In genomic region chr4:15681067-15681371, GRCh38 we compare ENCODE assay signal across 9 cellular contexts. TPM values are rescaled to one million over a fixed set of nuclear protein-coding genes. Genes with fewer than 3 reads are reported as not detected.
DNase-seq lines count a peak whose midpoint lies in the region; ATAC-seq, FAIRE-seq and TF ChIP-seq lines count a peak whose summit lies in the region.
"Had no signal": no experiment of that assay in that cellular context is flagged by ENCODE, and none has a peak within 500 bp of the region (broad histone marks: within the 10 kb centered on the region; RNA-seq: fewer than 3 reads in every experiment).

No MANE protein-coding gene starts in this region.

- intact Hi-C loops in activated naive CD4-positive, alpha-beta T cell treated with anti-CD3 and anti-CD28 coated beads for 36 hours (cut with micrococcal nuclease) = loop anchor here (1.0 kb wide), 6 partner anchors 22 to 1896 kb away; partner anchors contain the start of genes CD38, CPEB2, FBXL5 and LAP3
- intact Hi-C loops in K562 (cut with micrococcal nuclease) = loop anchor here (1.0 to 10.0 kb wide), 3 partner anchors 27 to 678 kb away; partner anchors contain the start of genes CPEB2 and TAPT1

- H3K9me1 ChIP-seq in K562 (ENCODE audit: control insufficient read depth, insufficient read depth, low read length) = no peaks in the 10 kb centered on the region

- BruUV-seq in K562 (replicated peaks; lab: Mats Ljungman, UMichigan) = no TSS peak

- H2AFZ ChIP-seq in K562 (ENCODE audit: low read depth, low read length) = peak overlapping the region; percentile 92

- H3K4me2 ChIP-seq in K562 (ENCODE audit: insufficient read depth, low read length) = peak overlapping the region; percentile 93; the same call in 1 of the 2 replicates

- CTCF ChIA-PET in activated naive CD4-positive, alpha-beta T cell treated with anti-CD3 and anti-CD28 coated beads for 36 hours (lab: Charles Lee) = interaction anchor here (0.9 to 1.1 kb wide), 2 partner anchors 16 to 125 kb away, joined by 3 read pairs; no protein-coding TSS in a partner anchor
- CTCF ChIA-PET in K562 (lab: Yijun Ruan, JAX; ENCODE audit: low intra/inter-chr PET ratio) = no interaction called here

- H3K79me2 ChIP-seq in K562 (ENCODE audit: control insufficient read depth, insufficient read depth, low read length) = peaks cover 89% of the 10 kb centered on the region

- in situ Hi-C loops in K562 (cut with MboI) = no loop called here

- H3K27ac ChIP-seq in K562 (ENCODE audit: extremely low read depth, low read depth, low read length) = peak overlapping the region; percentile 87
- H3K27ac ChIP-seq in lung (ENCODE audit: low read depth in 1 of 2, low read length in 1 of 2) = no peak overlapping the region

- peak overlapping the region; percentile 91 to 96 for H3K9ac ChIP-seq in K562 (ENCODE audit: insufficient read depth in 1 of 2, low read depth in 2 of 2, low read length in 2 of 2)

- H4K20me1 ChIP-seq in K562 (replicated peaks; ENCODE audit: control insufficient read depth, insufficient read depth, low read length) = no peaks in the 10 kb centered on the region

- H3K4me1 Mint-ChIP-seq in activated naive CD4-positive, alpha-beta T cell treated with anti-CD3 and anti-CD28 coated beads for 36 hours (ENCODE audit: low read depth) = peaks cover 39% of the 10 kb centered on the region
- peaks cover 28% of the 10 kb centered on the region for H3K4me1 Mint-ChIP-seq in type B pancreatic cell (ENCODE audit: unreplicated experiment)

- H3K27me3 ChIP-seq in K562 (ENCODE audit: control insufficient read depth in 2 of 2, insufficient read depth in 2 of 2, low read length in 2 of 2) = no peaks in the 10 kb centered on the region
- no peaks in the 10 kb centered on the region for H3K27me3 ChIP-seq in lung (ENCODE audit: control insufficient read depth, insufficient read depth)

- ATAC-seq in K562 = no peak
- no peak for ATAC-seq in lung (ENCODE audit: insufficient read depth, low FRiP score)
- no peak for ATAC-seq in GM21576 (IDR thresholded peaks at IDR 0.05; ENCODE audit: unreplicated experiment)

- H3K4me3 ChIP-seq in K562 (peak overlapping the region; percentile 67), lung (peak overlapping the region; percentile 58)

- peak overlapping the region; percentile 90 for H3K4me3 Mint-ChIP-seq in activated naive CD4-positive, alpha-beta T cell treated with anti-CD3 and anti-CD28 coated beads for 36 hours
- H3K4me3 Mint-ChIP-seq in type B pancreatic cell = peak overlapping the region; percentile 100

- no peak for TF ChIP-seq RAD21 in K562 (CRISPR knock-in tag; conservative IDR thresholded peaks at IDR 0.05 in 1 of 2, IDR thresholded peaks at IDR 0.05 in 1 of 2)

- H3K9me3 ChIP-seq in K562 (replicated peaks; ENCODE audit: control insufficient read depth, insufficient read depth, low read depth, low read length) (no peaks in the 10 kb centered on the region), lung (ENCODE audit: control insufficient read depth in 2 of 2, insufficient read depth in 1 of 2, low read length in 1 of 2) (no peaks in the 10 kb centered on the region)

- TF ChIP-seq EP300 in K562 (IDR thresholded peaks at IDR 0.05; ENCODE audit: low read length) = no peak

- H3K4me1 ChIP-seq in K562 (replicated peaks in 1 of 2; ENCODE audit: control insufficient read depth in 2 of 2, insufficient read depth in 2 of 2, low read length in 2 of 2) (peaks cover 4 to 16% of the 10 kb centered on the region in 2 experiments; a peak in 4 of 5 replicates), lung (ENCODE audit: control insufficient read depth in 2 of 2, insufficient read depth in 2 of 2, low read length in 2 of 2) (peaks cover 0 to 11% of the 10 kb centered on the region in 2 donors)

- H3K36me3 Mint-ChIP-seq in activated naive CD4-positive, alpha-beta T cell treated with anti-CD3 and anti-CD28 coated beads for 36 hours (ENCODE audit: low read depth) = peaks cover 22% of the 10 kb centered on the region
- peaks cover 23% of the 10 kb centered on the region for H3K36me3 Mint-ChIP-seq in type B pancreatic cell

- no peak for DNase-seq in activated naive CD4-positive, alpha-beta T cell treated with anti-CD3 and anti-CD28 coated beads for 36 hours
- DNase-seq in activated naive CD4-positive, alpha-beta T cell treated with Interleukin-2 at 50 U/mL for 16 hours = no peak
- DNase-seq in K562 (ENCODE audit: extremely low read depth in 1 of 4, low spot score in 3 of 4) (no peak), lung (ENCODE audit: low spot score) (no peak), type B pancreatic cell (ENCODE audit: extremely low spot score, unreplicated experiment) (no peak), NCI-H2107 treated with DMSO at 0.1 percent for 48 hours (lab: John Stamatoyannopoulos, UW; ENCODE audit: unreplicated experiment) (no peak), 8988T (no peak)

- H3K9me3 Mint-ChIP-seq in activated naive CD4-positive, alpha-beta T cell treated with anti-CD3 and anti-CD28 coated beads for 36 hours = no peaks in the 10 kb centered on the region
- no peaks in the 10 kb centered on the region for H3K9me3 Mint-ChIP-seq in type B pancreatic cell

- 0% methylated on average over 11 of the region's 14 CpGs for WGBS in K562 (ENCODE audit: insufficient coverage, low coverage, missing lambda C conversion rate)
- WGBS in lung, 2 donors = 1 to 2% methylated on average over 14 of the region's 14 CpGs

- H3K27ac Mint-ChIP-seq in activated naive CD4-positive, alpha-beta T cell treated with anti-CD3 and anti-CD28 coated beads for 36 hours = peak overlapping the region; percentile 89
- H3K27ac Mint-ChIP-seq in type B pancreatic cell = peak overlapping the region; percentile 98

- no peak for TF ChIP-seq POLR2A in K562 (conservative IDR thresholded peaks at IDR 0.05)

- no peak for FAIRE-seq in K562 (lab: Jason Lieb, UNC)

- TF ChIP-seq CTCF in K562 (IDR thresholded peaks at IDR 0.05 in 2 of 3, conservative IDR thresholded peaks at IDR 0.05 in 1 of 3; ENCODE audit: insufficient read depth in 2 of 3, low read depth in 1 of 3, low read length in 3 of 3) = no peak
- no peak for TF ChIP-seq CTCF in lung (IDR thresholded peaks at IDR 0.05; ENCODE audit: control extremely low read depth, extremely low read depth)
- no peak for TF ChIP-seq CTCF in type B pancreatic cell (conservative IDR thresholded peaks at IDR 0.05)

- H3K27me3 Mint-ChIP-seq in activated naive CD4-positive, alpha-beta T cell treated with anti-CD3 and anti-CD28 coated beads for 36 hours (ENCODE audit: low read depth) = peaks cover 3% of the 10 kb centered on the region
- H3K27me3 Mint-ChIP-seq in type B pancreatic cell = no peaks in the 10 kb centered on the region

- H3K36me3 ChIP-seq in K562 (ENCODE audit: control insufficient read depth, insufficient read depth, low read length) = peaks cover 26% of the 10 kb centered on the region
- H3K36me3 ChIP-seq in lung (ENCODE audit: control insufficient read depth in 2 of 2, insufficient read depth in 2 of 2, low read length in 2 of 2) = peaks cover 0 to 2% of the 10 kb centered on the region in 2 donors

- POLR2A ChIA-PET in K562 (lab: Yijun Ruan, JAX) = interaction anchor here (0.6 to 2.2 kb wide), 9 partner anchors 9 to 202 kb away, joined by 3 to 9 read pairs (median 3); no protein-coding TSS in a partner anchor

RNA-seq across cellular contexts. Expression of gene FAM200B, which starts 0.6 kb away (rescaled TPM):
- 1 to 10 TPM; 8.0 to 9.1 TPM for total RNA-seq in activated naive CD4-positive, alpha-beta T cell treated with anti-CD3 and anti-CD28 coated beads for 36 hours
- 8.1 and 22.4 TPM in 2 replicates for total RNA-seq in K562 (2011; cell fraction: chromatin; rRNA removed; ENCODE audit: low replicate concordance)
- 4.8 and 5.4 TPM in 2 replicates for total RNA-seq in K562 (2011; cell fraction: nucleolus; rRNA removed)
- 8.8 and 11.5 TPM in 2 replicates for total RNA-seq in K562 (2011; cell fraction: nucleoplasm; rRNA removed)
- 17.4 and 21.3 TPM in 2 replicates for total RNA-seq in K562 (2014; rRNA removed)
- total RNA-seq in K562 (2014; rRNA removed; fragmentation: Illumina TruSeq; extraction: Trizol) = 25.5 and 31.8 TPM in 2 replicates
- 33.4 and 36.3 TPM in 2 replicates for total RNA-seq in K562 (2015; rRNA removed; fragmentation: Illumina TruSeq; extraction: Trizol)
- 23.2 and 25.4 TPM in 2 replicates for total RNA-seq in K562 (2021)
- 21.9 and 22.6 TPM in 2 replicates for polyA plus RNA-seq in K562 (2011; rRNA removed)
- 5.5 and 12.1 TPM in 2 replicates for polyA plus RNA-seq in K562 (2011; cell fraction: cytosol; rRNA removed)
- polyA plus RNA-seq in K562 (2011; cell fraction: nucleus; rRNA removed) = 25.6 and 39.2 TPM in 2 replicates
- 44.3 and 49.2 TPM in 2 replicates for polyA plus RNA-seq in K562 (2012)
- 39.1 and 48.0 TPM in 2 replicates for polyA plus RNA-seq in K562 (2014; fragmentation: Illumina TruSeq; extraction: Trizol)
- polyA plus RNA-seq in K562 (2014; fragmentation: Nextera tagmentation; extraction: Ambion mirVana) = 10 to 100 TPM; 23.2 to 27.6 TPM
- polyA plus RNA-seq in K562 (2014; rRNA removed) = 23.3 and 30.3 TPM in 2 replicates
- polyA minus RNA-seq in K562 (2011; rRNA and poly(A)+ RNA removed) = 12.2 and 17.3 TPM in 2 replicates
- polyA minus RNA-seq in K562 (2011; cell fraction: cytosol; rRNA and poly(A)+ RNA removed) = 5.6 and 8.2 TPM in 2 replicates
- polyA minus RNA-seq in K562 (2011; cell fraction: nucleus; rRNA and poly(A)+ RNA removed) = 14.4 and 34.0 TPM in 2 replicates
- 10 to 100 TPM; 19.3 to 27.3 TPM for total RNA-seq in lung
- 10 to 100 TPM; 27.1 to 56.0 TPM for polyA plus RNA-seq in lung
- 39.0 and 43.6 TPM in 2 replicates for total RNA-seq in type B pancreatic cell (ENCODE audit: low replicate concordance)

RNA-seq across cellular contexts. Expression of gene BST1, which starts 21.8 kb away (rescaled TPM):
- total RNA-seq in activated naive CD4-positive, alpha-beta T cell treated with anti-CD3 and anti-CD28 coated beads for 36 hours = under 1 TPM; 0.74 to 0.96 TPM
- total RNA-seq in K562 (2011; cell fraction: chromatin; rRNA removed; ENCODE audit: low replicate concordance) = not detected in 2 replicates
- not detected in 2 replicates for total RNA-seq in K562 (2011; cell fraction: nucleolus; rRNA removed)
- not detected in 2 replicates for total RNA-seq in K562 (2011; cell fraction: nucleoplasm; rRNA removed)
- not detected in 2 replicates for total RNA-seq in K562 (2014; rRNA removed)
- not detected in 2 replicates for total RNA-seq in K562 (2014; rRNA removed; fragmentation: Illumina TruSeq; extraction: Trizol)
- not detected in 2 replicates for total RNA-seq in K562 (2015; rRNA removed; fragmentation: Illumina TruSeq; extraction: Trizol)
- not detected in 2 replicates for total RNA-seq in K562 (2021)
- polyA plus RNA-seq in K562 (2011; rRNA removed) = 0.07 TPM in 2 replicates
- polyA plus RNA-seq in K562 (2011; cell fraction: cytosol; rRNA removed) = 0.04 TPM in 1 of 2 replicates, not detected in the other
- 0.20 TPM in 1 of 2 replicates, not detected in the other for polyA plus RNA-seq in K562 (2011; cell fraction: nucleus; rRNA removed)
- polyA plus RNA-seq in K562 (2012) = 0.12 and 0.42 TPM in 2 replicates
- not detected in 2 replicates for polyA plus RNA-seq in K562 (2014; fragmentation: Illumina TruSeq; extraction: Trizol)
- polyA plus RNA-seq in K562 (2014; fragmentation: Nextera tagmentation; extraction: Ambion mirVana) = under 1 TPM; 0.04 to 0.38 TPM
- polyA plus RNA-seq in K562 (2014; rRNA removed) = not detected in 2 replicates
- polyA minus RNA-seq in K562 (2011; rRNA and poly(A)+ RNA removed) = 0.39 TPM in 1 of 2 replicates, not detected in the other
- polyA minus RNA-seq in K562 (2011; cell fraction: cytosol; rRNA and poly(A)+ RNA removed) = not detected in 2 replicates
- polyA minus RNA-seq in K562 (2011; cell fraction: nucleus; rRNA and poly(A)+ RNA removed) = not detected in 2 replicates
- total RNA-seq in lung = 10 to 100 TPM in 1 of 2 donors, 1 to 10 TPM in 1; 9.1 to 12.8 TPM
- polyA plus RNA-seq in lung = 10 to 100 TPM in 1 of 2 donors, 1 to 10 TPM in 1; 4.1 to 53.5 TPM
- total RNA-seq in type B pancreatic cell (ENCODE audit: low replicate concordance) = 0.89 and 3.4 TPM in 2 replicates
- total RNA-seq: HT-29 had no signal

RNA-seq across cellular contexts. Expression of gene FBXL5, which starts 25.9 kb away (rescaled TPM):
- 10 to 100 TPM; 30.8 to 31.0 TPM for total RNA-seq in activated naive CD4-positive, alpha-beta T cell treated with anti-CD3 and anti-CD28 coated beads for 36 hours
- 35.4 and 67.8 TPM in 2 replicates for total RNA-seq in K562 (2011; cell fraction: chromatin; rRNA removed; ENCODE audit: low replicate concordance)
- total RNA-seq in K562 (2011; cell fraction: nucleolus; rRNA removed) = 35.7 and 50.1 TPM in 2 replicates
- 48.0 and 50.8 TPM in 2 replicates for total RNA-seq in K562 (2011; cell fraction: nucleoplasm; rRNA removed)
- 32.1 and 37.9 TPM in 2 replicates for total RNA-seq in K562 (2014; rRNA removed)
- total RNA-seq in K562 (2014; rRNA removed; fragmentation: Illumina TruSeq; extraction: Trizol) = 25.3 and 27.9 TPM in 2 replicates
- total RNA-seq in K562 (2015; rRNA removed; fragmentation: Illumina TruSeq; extraction: Trizol) = 29.0 and 35.2 TPM in 2 replicates
- 22.1 and 23.5 TPM in 2 replicates for total RNA-seq in K562 (2021)
- polyA plus RNA-seq in K562 (2011; rRNA removed) = 24.3 and 26.5 TPM in 2 replicates
- 10.0 and 12.9 TPM in 2 replicates for polyA plus RNA-seq in K562 (2011; cell fraction: cytosol; rRNA removed)
- 25.4 and 27.0 TPM in 2 replicates for polyA plus RNA-seq in K562 (2011; cell fraction: nucleus; rRNA removed)
- 16.8 and 33.6 TPM in 2 replicates for polyA plus RNA-seq in K562 (2012)
- polyA plus RNA-seq in K562 (2014; fragmentation: Illumina TruSeq; extraction: Trizol) = 13.2 and 15.9 TPM in 2 replicates
- 10 to 100 TPM in 1 of 2 experiments, 1 to 10 TPM in 1; 6.0 to 10.8 TPM for polyA plus RNA-seq in K562 (2014; fragmentation: Nextera tagmentation; extraction: Ambion mirVana)
- polyA plus RNA-seq in K562 (2014; rRNA removed) = 15.5 and 28.9 TPM in 2 replicates
- polyA minus RNA-seq in K562 (2011; rRNA and poly(A)+ RNA removed) = 37.8 and 49.9 TPM in 2 replicates
- polyA minus RNA-seq in K562 (2011; cell fraction: cytosol; rRNA and poly(A)+ RNA removed) = 11.3 and 16.2 TPM in 2 replicates
- 46.7 and 68.4 TPM in 2 replicates for polyA minus RNA-seq in K562 (2011; cell fraction: nucleus; rRNA and poly(A)+ RNA removed)
- total RNA-seq in lung = 100 to 1,000 TPM in 1 of 2 donors, 10 to 100 TPM in 1; 98.4 to 138 TPM
- 10 to 100 TPM; 45.9 to 77.1 TPM for polyA plus RNA-seq in lung
- total RNA-seq in type B pancreatic cell (ENCODE audit: low replicate concordance) = 48.2 and 48.4 TPM in 2 replicates
